ENCODE assay signal across 8 cellular contexts in the genomic region with DNA sequence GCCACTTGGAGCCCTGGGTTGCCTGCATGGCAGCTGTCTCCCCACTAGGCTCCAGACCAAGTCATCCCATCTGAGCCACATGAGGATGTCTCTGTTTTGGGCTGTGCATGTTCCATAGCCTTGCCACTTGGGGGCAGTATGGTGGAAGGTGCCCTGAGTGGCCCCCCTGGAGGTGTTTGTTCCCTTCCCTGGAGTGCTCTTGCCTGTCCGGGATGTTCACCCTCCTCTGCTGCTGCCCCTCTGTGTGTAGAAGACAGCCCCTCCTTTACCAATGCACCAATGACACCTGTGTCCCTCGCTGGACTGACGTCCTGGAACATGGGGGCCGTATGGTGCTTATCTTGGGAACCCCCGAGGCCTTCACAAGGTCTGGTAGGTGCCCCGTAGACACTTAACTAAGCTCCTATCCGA.
DNase-seq lines count a peak whose midpoint lies in the region; ATAC-seq, FAIRE-seq and TF ChIP-seq lines count a peak whose summit lies in the region.

No MANE protein-coding gene starts in this region.

- no peak overlapping the region for H3K27ac ChIP-seq in DND-41 (ENCODE audit: low read length)
- no peak overlapping the region for H3K27ac ChIP-seq in GM23338 (ENCODE audit: low read depth)
- no peak overlapping the region for H3K27ac ChIP-seq in keratinocyte (ENCODE audit: control insufficient read depth, insufficient read depth, low read length)

- TF ChIP-seq CTCF in DND-41 (IDR thresholded peaks at IDR 0.05; ENCODE audit: borderline replicate concordance, extremely low read depth, low read length, poor library complexity, severe bottlenecking), result peak; percentile 63
- peak; percentile 72 to 79 for TF ChIP-seq CTCF in GM23338 (conservative IDR thresholded peaks at IDR 0.05; ENCODE audit: low read depth in 2 of 2)
- TF ChIP-seq CTCF in keratinocyte (optimal IDR thresholded peaks at IDR 0.05 in 1 of 3, IDR thresholded peaks at IDR 0.05 in 1 of 3, conservative IDR thresholded peaks at IDR 0.05 in 1 of 3; ENCODE audit: extremely low read depth in 1 of 3, insufficient read depth in 2 of 3, low read length in 3 of 3), result peak; percentile 46 to 59 (median 56)

- H3K4me1 ChIP-seq in DND-41 (ENCODE audit: insufficient read depth, low read length) (no peaks in the 10 kb centered on the region), GM23338 (ENCODE audit: insufficient read depth) (no peaks in the 10 kb centered on the region), keratinocyte (ENCODE audit: control insufficient read depth, extremely low read depth, insufficient read depth, low read length) (no peaks in the 10 kb centered on the region)

- H4K20me1 ChIP-seq in DND-41 (ENCODE audit: insufficient read depth, low read length), result no peaks in the 10 kb centered on the region
- no peaks in the 10 kb centered on the region for H4K20me1 ChIP-seq in GM23338 (replicated peaks; ENCODE audit: insufficient read depth)
- H4K20me1 ChIP-seq in keratinocyte (ENCODE audit: control insufficient read depth, extremely low read depth, insufficient read depth, low read length), result no peaks in the 10 kb centered on the region

- dilution Hi-C loops in keratinocyte (cut with MboI; ENCODE audit: extremely low pct_ligation_motif_present, low sequenced_read_pairs), result no loop called here

- H3K36me3 ChIP-seq in DND-41 (ENCODE audit: insufficient read depth, low read length) (0 out of 2 replicates have a peak, but pooled peaks cover 4% of the 10 kb centered on the region), GM23338 (ENCODE audit: insufficient read depth) (0 out of 2 replicates have a peak, but pooled peaks cover 7% of the 10 kb centered on the region), keratinocyte (ENCODE audit: control insufficient read depth in 2 of 2, extremely low read depth in 1 of 2, insufficient read depth in 2 of 2, low read length in 2 of 2) (no peaks in the 10 kb centered on the region)

- no peaks in the 10 kb centered on the region for H3K9me1 ChIP-seq in keratinocyte (ENCODE audit: control insufficient read depth, extremely low read depth, insufficient read depth, low read length)

- H3K9ac ChIP-seq in DND-41 (ENCODE audit: low read depth, low read length), result no peak overlapping the region
- no peak overlapping the region for H3K9ac ChIP-seq in keratinocyte (ENCODE audit: control insufficient read depth, extremely low read depth, insufficient read depth, low read length)

- no peak overlapping the region for H3K27ac Mint-ChIP-seq in GM23338

- H3K4me3 ChIP-seq in DND-41 (ENCODE audit: low read depth in 1 of 2, low read length in 2 of 2), result no peak overlapping the region
- no peak overlapping the region for H3K4me3 ChIP-seq in GM23338
- no peak overlapping the region for H3K4me3 ChIP-seq in keratinocyte (ENCODE audit: control insufficient read depth in 2 of 3, extremely low read depth in 1 of 3, insufficient read depth in 2 of 3, low read depth in 1 of 3, low read length in 3 of 3)

- H3K4me3 Mint-ChIP-seq in GM23338, result no peak overlapping the region

- H3K4me2 ChIP-seq in DND-41 (ENCODE audit: insufficient read depth, low read length) (no peak overlapping the region), GM23338 (no peak overlapping the region), keratinocyte (ENCODE audit: control insufficient read depth, extremely low read depth, insufficient read depth, low read depth, low read length) (no peak overlapping the region)

- peaks cover 9% of the 10 kb centered on the region for H3K36me3 Mint-ChIP-seq in GM23338 (ENCODE audit: low read depth)

- H3K27me3 ChIP-seq in DND-41 (ENCODE audit: insufficient read depth, low read length, poor library complexity) (no peaks in the 10 kb centered on the region), GM23338 (ENCODE audit: insufficient read depth) (no peaks in the 10 kb centered on the region), keratinocyte (ENCODE audit: control insufficient read depth, extremely low read depth, insufficient read depth, low read length) (no peaks in the 10 kb centered on the region)

- H3K79me2 ChIP-seq in DND-41 (ENCODE audit: insufficient read depth, low read length) (no peaks in the 10 kb centered on the region), GM23338 (replicated peaks; ENCODE audit: insufficient read depth) (no peaks in the 10 kb centered on the region), keratinocyte (ENCODE audit: control insufficient read depth, insufficient read depth, low read length) (no peaks in the 10 kb centered on the region)

- peaks cover 5% of the 10 kb centered on the region for H3K27me3 Mint-ChIP-seq in GM23338 (ENCODE audit: insufficient read depth, low read depth, poor library complexity)

- FAIRE-seq in RCC 7860 (lab: Jason Lieb, UNC), result no peak
- FAIRE-seq in keratinocyte (lab: Jason Lieb, UNC), result no peak

- no peaks in the 10 kb centered on the region for H3F3A ChIP-seq in GM23338 (replicated peaks; ENCODE audit: low read depth)

- H3K9me3 ChIP-seq in DND-41 (ENCODE audit: insufficient read depth, low read length, severe bottlenecking) (no peaks in the 10 kb centered on the region), keratinocyte (ENCODE audit: control insufficient read depth, low read depth, low read length) (no peaks in the 10 kb centered on the region)

- no peak overlapping the region for H2AFZ ChIP-seq in DND-41 (ENCODE audit: low read depth, low read length)
- no peak overlapping the region for H2AFZ ChIP-seq in GM23338
- H2AFZ ChIP-seq in keratinocyte (ENCODE audit: control insufficient read depth, low read length), result no peak overlapping the region

- no peaks in the 10 kb centered on the region for H3K9me3 Mint-ChIP-seq in GM23338

- H3K9me2 ChIP-seq in GM23338 (ENCODE audit: insufficient read depth), result no peaks in the 10 kb centered on the region

- H3K4me1 Mint-ChIP-seq in GM23338, result peaks cover 9% of the 10 kb centered on the region

- DNase-seq in DND-41 (no peak), GM23338 (ENCODE audit: low spot score) (peak; percentile 77), RCC 7860 (ENCODE audit: low spot score) (peak; percentile 23), keratinocyte (ENCODE audit: low read depth, low spot score) (no peak), KG1 (lab: John Stamatoyannopoulos, UW) (no peak), NCI-H1105 (lab: John Stamatoyannopoulos, UW) (no peak), inferior parietal cortex (ENCODE audit: extremely low spot score) (no peak), NCI-H2029 (lab: John Stamatoyannopoulos, UW) (no peak)

- ATAC-seq in DND-41 (ENCODE audit: insufficient read depth, low read depth) (peak; percentile 66), GM23338 (peak; percentile 95)

TF ChIP-seq in GM23338, 12 proteins besides CTCF, POLR2A, EP300 and RAD21:
- TF ChIP-seq, protein P1, sequence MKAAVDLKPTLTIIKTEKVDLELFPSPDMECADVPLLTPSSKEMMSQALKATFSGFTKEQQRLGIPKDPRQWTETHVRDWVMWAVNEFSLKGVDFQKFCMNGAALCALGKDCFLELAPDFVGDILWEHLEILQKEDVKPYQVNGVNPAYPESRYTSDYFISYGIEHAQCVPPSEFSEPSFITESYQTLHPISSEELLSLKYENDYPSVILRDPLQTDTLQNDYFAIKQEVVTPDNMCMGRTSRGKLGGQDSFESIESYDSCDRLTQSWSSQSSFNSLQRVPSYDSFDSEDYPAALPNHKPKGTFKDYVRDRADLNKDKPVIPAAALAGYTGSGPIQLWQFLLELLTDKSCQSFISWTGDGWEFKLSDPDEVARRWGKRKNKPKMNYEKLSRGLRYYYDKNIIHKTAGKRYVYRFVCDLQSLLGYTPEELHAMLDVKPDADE (IDR thresholded peaks at IDR 0.05), result no peak
- TF ChIP-seq EZH2 (IDR thresholded peaks at IDR 0.05; ENCODE audit: low read depth, unreplicated experiment), result no peak
- no peak for TF ChIP-seq STAT1 (IDR thresholded peaks at IDR 0.05; ENCODE audit: unreplicated experiment)
- TF ChIP-seq POLR2AphosphoS5 (IDR thresholded peaks at IDR 0.05; ENCODE audit: low read depth), result no peak
TF ChIP-seq in GM23338: peak in this region for 0.

Comparison
In these comparisons a context has a peak if more than half of its experiments do, and no peak if none do; other contexts are left out.
1. DNase-seq: peak in GM23338 (single experiment) and RCC 7860 (single experiment); none in DND-41 (single experiment), keratinocyte (single experiment), KG1 (single experiment), NCI-H1105 (single experiment), inferior parietal cortex (single experiment) and NCI-H2029 (single experiment).
2. Peak in every context shown above with its lines, with median percentiles within 50 percentile points of each other: CTCF ChIP-seq.